ENCODE assay signal across 25 cellular contexts in the genomic region with DNA sequence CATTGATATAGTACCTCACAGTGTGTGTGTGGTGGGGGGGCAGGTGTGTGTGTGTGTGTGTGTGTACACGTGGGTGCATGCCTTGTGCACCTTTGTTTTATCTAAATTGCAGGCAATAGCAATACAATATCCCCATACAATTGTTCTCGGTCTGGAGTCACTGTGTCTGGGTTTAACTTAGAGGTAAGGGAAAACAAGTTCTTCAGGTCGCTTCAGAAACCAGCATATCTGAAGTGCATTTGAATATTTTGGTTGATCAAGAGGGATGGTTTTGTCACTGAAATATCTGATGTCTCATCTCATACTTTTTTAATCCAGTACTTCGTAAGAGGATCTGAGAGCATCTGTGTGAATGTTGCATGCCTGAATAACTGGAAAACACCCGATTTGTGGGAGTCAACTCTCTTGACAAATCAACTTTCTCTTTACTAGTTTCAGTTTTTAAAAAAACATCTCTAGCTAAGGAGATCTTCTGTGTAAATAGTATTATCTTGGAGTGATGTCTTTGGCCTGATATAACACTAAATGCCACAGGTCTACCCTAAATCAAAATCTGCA.
"Had no signal": no experiment of that assay in that cellular context is flagged by ENCODE, and none has a peak within 500 bp of the region (broad histone marks: within the 10 kb centered on the region; RNA-seq: fewer than 3 reads in every experiment).

No MANE protein-coding gene starts in this region.

- H3K4me1 Mint-ChIP-seq: activated T-helper 17 cell treated with anti-CD3 and anti-CD28 coated beads, Interleukin-2, amount 50 U/mL, for 72 hours; naive thymus-derived CD4-positive, alpha-beta T cell had no signal

- H3K9me3 ChIP-seq: adrenal gland, ascending aorta, esophagus squamous epithelium, heart left ventricle, lower lobe of right lung, spleen, thoracic aorta had no signal

- H3K4me3 Mint-ChIP-seq: activated CD8-positive, alpha-beta T cell treated with anti-CD3 and anti-CD28 coated beads, Interleukin-2, amount 10 ng/mL, durations not matched to agents 7 days and 5 days; activated naive CD8-positive, alpha-beta T cell; activated T-helper 17 cell treated with anti-CD3 and anti-CD28 coated beads, Interleukin-2, amount 50 U/mL, for 72 hours; naive thymus-derived CD4-positive, alpha-beta T cell had no signal

- H3K27ac Mint-ChIP-seq: activated CD8-positive, alpha-beta T cell treated with anti-CD3 and anti-CD28 coated beads, Interleukin-2, amount 10 ng/mL, durations not matched to agents 7 days and 5 days; activated naive CD8-positive, alpha-beta T cell; activated T-helper 17 cell treated with anti-CD3 and anti-CD28 coated beads, Interleukin-2, amount 50 U/mL, for 72 hours; naive thymus-derived CD4-positive, alpha-beta T cell had no signal

- H3K36me3 ChIP-seq: adrenal gland, ascending aorta, brain microvascular endothelial cell, esophagus squamous epithelium, heart left ventricle, lower lobe of right lung, spleen, thoracic aorta had no signal

- DNase-seq: activated CD4-positive, alpha-beta T cell treated with anti-CD3 and anti-CD28 coated beads for 1 hour; activated CD4-positive, alpha-beta T cell treated with anti-CD3 and anti-CD28 coated beads, Interleukin-2, amount 50 U/mL, for 1 hour; activated CD8-positive, alpha-beta T cell treated with anti-CD3 and anti-CD28 coated beads, Interleukin-2, amount 10 ng/mL, durations not matched to agents 7 days and 5 days; adrenal gland; brain microvascular endothelial cell; caudate nucleus; dermis blood vessel endothelial cell; effector CD8-positive, alpha-beta T cell; esophagus squamous epithelium; heart left ventricle; islet precursor cell; lower lobe of right lung; mesendoderm; naive thymus-derived CD4-positive, alpha-beta T cell; retina; spleen; stimulated activated CD4-positive, alpha-beta T cell treated with anti-CD3 and anti-CD28 coated beads, Interleukin-4, amount 100 ng/mL, for 1 hour; stimulated activated naive CD4-positive, alpha-beta T cell treated with Interleukin-2 at 50 U/mL for 16 hours; T-helper 1 cell; T-helper 9 cell had no signal

- H3K27ac ChIP-seq: adrenal gland, ascending aorta, brain microvascular endothelial cell, esophagus squamous epithelium, heart left ventricle, lower lobe of right lung, spleen, thoracic aorta had no signal

- H3K4me3 ChIP-seq: adrenal gland, ascending aorta, esophagus squamous epithelium, heart left ventricle, lower lobe of right lung, spleen, thoracic aorta had no signal

- ATAC-seq: activated CD8-positive, alpha-beta T cell treated with anti-CD3 and anti-CD28 coated beads, Interleukin-2, amount 10 ng/mL, durations not matched to agents 7 days and 5 days; activated T-helper 17 cell treated with anti-CD3 and anti-CD28 coated beads, Interleukin-2, amount 50 U/mL, for 72 hours; heart left ventricle; left lobe of liver; lower lobe of right lung; naive thymus-derived CD4-positive, alpha-beta T cell had no signal

- H3K36me3 Mint-ChIP-seq: activated naive CD8-positive, alpha-beta T cell; naive thymus-derived CD4-positive, alpha-beta T cell had no signal

- H3K4me1 ChIP-seq: adrenal gland, esophagus squamous epithelium, heart left ventricle, lower lobe of right lung, spleen had no signal

- H3K27me3 ChIP-seq: adrenal gland, ascending aorta, brain microvascular endothelial cell, esophagus squamous epithelium, heart left ventricle, spleen had no signal
